In the genomic region with DNA sequence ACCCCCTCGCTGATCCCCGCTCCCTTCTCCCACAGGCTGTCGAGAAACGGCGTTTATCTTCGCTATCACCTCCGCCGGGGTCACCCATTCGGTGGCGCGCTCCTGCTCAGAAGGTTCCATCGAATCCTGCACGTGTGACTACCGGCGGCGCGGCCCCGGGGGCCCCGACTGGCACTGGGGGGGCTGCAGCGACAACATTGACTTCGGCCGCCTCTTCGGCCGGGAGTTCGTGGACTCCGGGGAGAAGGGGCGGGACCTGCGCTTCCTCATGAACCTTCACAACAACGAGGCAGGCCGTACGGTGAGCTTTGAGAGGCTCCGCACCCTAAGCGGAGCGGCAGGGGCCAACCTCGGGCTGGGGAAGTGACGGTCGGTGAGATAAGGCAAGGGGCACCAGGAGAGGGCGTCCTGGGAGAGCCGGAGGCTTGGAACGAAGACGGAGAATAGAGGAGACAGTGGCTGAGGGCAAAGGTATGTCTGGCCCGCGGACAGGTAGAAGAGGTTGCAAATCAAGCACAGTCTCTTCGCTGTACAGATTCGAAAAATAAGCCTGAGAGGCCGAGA, we compare ENCODE assay signal across 9 cellular contexts. TPM values are rescaled to one million over a fixed set of nuclear protein-coding genes. Genes with fewer than 3 reads are reported as not detected.
DNase-seq lines count a peak whose midpoint lies in the region; ATAC-seq and TF ChIP-seq lines count a peak whose summit lies in the region.
"Had no signal": no experiment of that assay in that cellular context is flagged by ENCODE, and none has a peak within 500 bp of the region (broad histone marks: within the 10 kb centered on the region; RNA-seq: fewer than 3 reads in every experiment).

No MANE protein-coding gene starts in this region.

- H3K27ac Mint-ChIP-seq in Caco-2 (ENCODE audit: unreplicated experiment) (no peak overlapping the region), chondrocyte (ENCODE audit: unreplicated experiment) (no peak overlapping the region)
- H3K27ac Mint-ChIP-seq in natural killer cell treated with Interleukin-12 subunit alpha and Interleukin-12 subunit beta and Interleukin-15 and Interleukin-18, amount 100 ng/mL, for 72 hours = peak overlapping the region in 1 of 2 donors; percentile 31

- H3K36me3 Mint-ChIP-seq in Caco-2 (ENCODE audit: insufficient read depth, unreplicated experiment) (peaks cover 23% of the 10 kb centered on the region), chondrocyte (ENCODE audit: low read depth) (peaks cover 2% of the 10 kb centered on the region)
- H3K36me3 Mint-ChIP-seq in natural killer cell treated with Interleukin-12 subunit alpha and Interleukin-12 subunit beta and Interleukin-15 and Interleukin-18, amount 100 ng/mL, for 72 hours = no peaks in the 10 kb centered on the region

- no peak for ATAC-seq in natural killer cell treated with Interleukin-12 subunit alpha and Interleukin-12 subunit beta and Interleukin-15 and Interleukin-18, amount 100 ng/mL, for 72 hours
- ATAC-seq in HG03045 (IDR thresholded peaks at IDR 0.05; ENCODE audit: unreplicated experiment) (no peak), omental fat pad (ENCODE audit: low FRiP score) (no peak)

- H3K36me3 ChIP-seq in Caco-2 (ENCODE audit: control insufficient read depth, insufficient read depth, low read length) = no peaks in the 10 kb centered on the region

- no peaks in the 10 kb centered on the region for H3K9me3 ChIP-seq in Caco-2

- H3K9me3 Mint-ChIP-seq in Caco-2 (ENCODE audit: unreplicated experiment) (no peaks in the 10 kb centered on the region), chondrocyte (ENCODE audit: low read depth) (no peaks in the 10 kb centered on the region)
- H3K9me3 Mint-ChIP-seq in natural killer cell treated with Interleukin-12 subunit alpha and Interleukin-12 subunit beta and Interleukin-15 and Interleukin-18, amount 100 ng/mL, for 72 hours = no peaks in the 10 kb centered on the region

- peak overlapping the region; percentile 48 for H3K4me3 ChIP-seq in Caco-2 (ENCODE audit: low read depth, low read length)

- H3K4me3 Mint-ChIP-seq in Caco-2 (ENCODE audit: unreplicated experiment) = peak overlapping the region; percentile 80
- peak overlapping the region; percentile 38 for H3K4me3 Mint-ChIP-seq in chondrocyte (ENCODE audit: unreplicated experiment)
- H3K4me3 Mint-ChIP-seq in natural killer cell treated with Interleukin-12 subunit alpha and Interleukin-12 subunit beta and Interleukin-15 and Interleukin-18, amount 100 ng/mL, for 72 hours = peak overlapping the region; percentile 87

- TF ChIP-seq CTCF in Caco-2 (IDR thresholded peaks at IDR 0.05; ENCODE audit: insufficient read depth in 1 of 2, low read depth in 1 of 2, low read length in 1 of 2, severe bottlenecking in 1 of 2, unreplicated experiment in 1 of 2) (peak; percentile 49), chondrocyte (IDR thresholded peaks at IDR 0.05) (no peak), RWPE1 (conservative IDR thresholded peaks at IDR 0.05; ENCODE audit: low read depth) (no peak), omental fat pad (IDR thresholded peaks at IDR 0.05) (no peak)

- H3K4me1 ChIP-seq in Caco-2 = peaks cover 23% of the 10 kb centered on the region

- intact Hi-C loops in Caco-2 (cut with micrococcal nuclease; ENCODE audit: unreplicated experiment) = loop anchor here (1.0 kb wide), 2 partner anchors 9 to 15 kb away; a partner anchor contains a TSS

- peaks cover 14% of the 10 kb centered on the region for H3K27me3 ChIP-seq in Caco-2 (replicated peaks; ENCODE audit: control insufficient read depth, insufficient read depth, low read length)

- no TSS peak for BruUV-seq in Caco-2 (replicated peaks; lab: Mats Ljungman, UMichigan)

- CTCF ChIA-PET in Caco-2 (lab: Charles Lee) = interaction anchor here (0.9 to 7.8 kb wide), 18 partner anchors 8 to 128 kb away, joined by 3 to 90 read pairs (median 5); a partner anchor contains a TSS
- CTCF ChIA-PET in RWPE1 (lab: Yijun Ruan, JAX) = interaction anchor here (0.5 to 4.3 kb wide), 8 partner anchors 8 to 950 kb away, joined by 3 to 30 read pairs (median 4); no protein-coding TSS in a partner anchor
- CTCF ChIA-PET in HEK293T (lab: Yijun Ruan, JAX) = interaction anchor here (5.0 kb wide), 1 partner anchor 8 kb away, joined by 49 read pairs; no protein-coding TSS in a partner anchor

- H3K4me1 Mint-ChIP-seq in Caco-2 (ENCODE audit: low read depth, unreplicated experiment) = peaks cover 17% of the 10 kb centered on the region
- peaks cover 53% of the 10 kb centered on the region for H3K4me1 Mint-ChIP-seq in chondrocyte (ENCODE audit: low read depth)
- peaks cover 43 to 44% of the 10 kb centered on the region in 2 donors for H3K4me1 Mint-ChIP-seq in natural killer cell treated with Interleukin-12 subunit alpha and Interleukin-12 subunit beta and Interleukin-15 and Interleukin-18, amount 100 ng/mL, for 72 hours (ENCODE audit: low read depth in 2 of 2)

- POLR2A ChIA-PET in Caco-2 (lab: Charles Lee) = no interaction called here
- POLR2A ChIA-PET in RWPE1 (lab: Yijun Ruan, JAX; ENCODE audit: low non-redundant PET) = interaction anchor here (0.5 kb wide), 1 partner anchor 52 kb away, joined by 3 read pairs; no protein-coding TSS in a partner anchor
- POLR2A ChIA-PET in HEK293T (lab: Yijun Ruan, JAX) = no interaction called here

- H3K27me3 Mint-ChIP-seq in Caco-2 (ENCODE audit: insufficient read depth, unreplicated experiment) (peaks cover 29% of the 10 kb centered on the region), chondrocyte (ENCODE audit: low read depth) (peaks cover 79% of the 10 kb centered on the region)
- H3K27me3 Mint-ChIP-seq in natural killer cell treated with Interleukin-12 subunit alpha and Interleukin-12 subunit beta and Interleukin-15 and Interleukin-18, amount 100 ng/mL, for 72 hours = peaks cover 26 to 49% of the 10 kb centered on the region in 2 donors

- H3K27ac ChIP-seq in RWPE1 = no peak overlapping the region

- DNase-seq in Caco-2 (peak; percentile 82 to 84), NCI-H526 (lab: John Stamatoyannopoulos, UW) (peak; percentile 25 to 62), chondrocyte (ENCODE audit: low spot score) (no peak), RWPE1 (ENCODE audit: low spot score) (no peak), HEK293T (ENCODE audit: extremely low spot score) (no peak), omental fat pad (ENCODE audit: low spot score) (no peak)
- no peak for DNase-seq in natural killer cell treated with Interleukin-12 subunit alpha and Interleukin-12 subunit beta and Interleukin-15 and Interleukin-18, amount 100 ng/mL, for 72 hours (ENCODE audit: low spot score)

TF ChIP-seq in HEK293T, 16 proteins besides CTCF, POLR2A, EP300 and RAD21:
- TF ChIP-seq BHLHE40 (IDR thresholded peaks at IDR 0.05; ENCODE audit: borderline replicate concordance) = no peak
- no peak for TF ChIP-seq FOXK2 (IDR thresholded peaks at IDR 0.05)
- TF ChIP-seq, protein P1, sequence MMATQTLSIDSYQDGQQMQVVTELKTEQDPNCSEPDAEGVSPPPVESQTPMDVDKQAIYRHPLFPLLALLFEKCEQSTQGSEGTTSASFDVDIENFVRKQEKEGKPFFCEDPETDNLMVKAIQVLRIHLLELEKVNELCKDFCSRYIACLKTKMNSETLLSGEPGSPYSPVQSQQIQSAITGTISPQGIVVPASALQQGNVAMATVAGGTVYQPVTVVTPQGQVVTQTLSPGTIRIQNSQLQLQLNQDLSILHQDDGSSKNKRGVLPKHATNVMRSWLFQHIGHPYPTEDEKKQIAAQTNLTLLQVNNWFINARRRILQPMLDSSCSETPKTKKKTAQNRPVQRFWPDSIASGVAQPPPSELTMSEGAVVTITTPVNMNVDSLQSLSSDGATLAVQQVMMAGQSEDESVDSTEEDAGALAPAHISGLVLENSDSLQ (IDR thresholded peaks at IDR 0.05) = no peak
- TF ChIP-seq SUZ12 (IDR thresholded peaks at IDR 0.05) = no peak
- no peak for TF ChIP-seq FOXA1 (IDR thresholded peaks at IDR 0.05)
- no peak for TF ChIP-seq ARNT (IDR thresholded peaks at IDR 0.05)
- no peak for TF ChIP-seq ZNF384 (IDR thresholded peaks at IDR 0.05)
- TF ChIP-seq FOXM1 (IDR thresholded peaks at IDR 0.05; ENCODE audit: borderline replicate concordance) = no peak
- TF ChIP-seq ELF4 (IDR thresholded peaks at IDR 0.05) = no peak
- no peak for TF ChIP-seq NFRKB (IDR thresholded peaks at IDR 0.05)
- no peak for TF ChIP-seq HDGF (IDR thresholded peaks at IDR 0.05; ENCODE audit: borderline replicate concordance)
- TF ChIP-seq L3MBTL2 (conservative IDR thresholded peaks at IDR 0.05) = no peak
- no peak for TF ChIP-seq TARDBP (IDR thresholded peaks at IDR 0.05)
- no peak for TF ChIP-seq SP1 (IDR thresholded peaks at IDR 0.05)
- TF ChIP-seq CTBP1 (IDR thresholded peaks at IDR 0.05; ENCODE audit: borderline replicate concordance) = no peak
- TF ChIP-seq LEF1 (IDR thresholded peaks at IDR 0.05; ENCODE audit: borderline replicate concordance) = no peak

RNA-seq across cellular contexts. Expression of a gene that starts 2.3 kb away (rescaled TPM):
- total RNA-seq in Caco-2 (2022) (0.63 TPM in 1 of 2 replicates, not detected in the other), chondrocyte (not detected in 3 replicates), omental fat pad (under 1 TPM in 1 of 4 donors, not detected in 3; 0.60 TPM)
- total RNA-seq in natural killer cell treated with Interleukin-12 subunit alpha and Interleukin-12 subunit beta and Interleukin-15 and Interleukin-18, amount 100 ng/mL, for 72 hours = not detected
- total RNA-seq: subcutaneous adipose tissue had no signal

RNA-seq across cellular contexts. Expression of a gene that starts 8.9 kb away (rescaled TPM):
- 4.2 and 4.4 TPM in 2 replicates for total RNA-seq in Caco-2 (2022)
- total RNA-seq in chondrocyte = 0.25 to 0.39 TPM in 2 of 3 replicates, not detected in the other
- total RNA-seq in natural killer cell treated with Interleukin-12 subunit alpha and Interleukin-12 subunit beta and Interleukin-15 and Interleukin-18, amount 100 ng/mL, for 72 hours = under 1 TPM in 1 of 2 donors, not detected in 1; 0.50 TPM
- 1 to 10 TPM in 1 of 4 donors, under 1 TPM in 3; 0.36 to 2.5 (median 0.56) TPM for total RNA-seq in omental fat pad

RNA-seq across cellular contexts. Expression of a gene that starts 18.7 kb away (rescaled TPM):
- total RNA-seq in Caco-2 (2022) (1.7 and 1.9 TPM in 2 replicates), chondrocyte (0.10 to 0.74 TPM (median 0.72 TPM) in 3 replicates), omental fat pad (under 1 TPM in 2 of 4 donors, not detected in 2; 0.12 to 0.65 TPM)
- total RNA-seq in natural killer cell treated with Interleukin-12 subunit alpha and Interleukin-12 subunit beta and Interleukin-15 and Interleukin-18, amount 100 ng/mL, for 72 hours = 1 to 10 TPM in 1 of 2 donors, under 1 TPM in 1; 0.48 to 1.1 TPM
- total RNA-seq: subcutaneous adipose tissue had no signal

RNA-seq across cellular contexts. Expression of a gene that starts 23.2 kb away (rescaled TPM):
- total RNA-seq in Caco-2 (2022) (249 and 257 TPM in 2 replicates), chondrocyte (116 to 128 TPM (median 126 TPM) in 3 replicates), omental fat pad (10 to 100 TPM; 57.1 to 91.5 (median 68.3) TPM)
- total RNA-seq in natural killer cell treated with Interleukin-12 subunit alpha and Interleukin-12 subunit beta and Interleukin-15 and Interleukin-18, amount 100 ng/mL, for 72 hours = 100 to 1,000 TPM; 125 to 156 TPM

RNA-seq across cellular contexts. Expression of a gene that starts 38.1 kb away (rescaled TPM):
- 60.3 and 61.4 TPM in 2 replicates for total RNA-seq in Caco-2 (2022)
- 61.5 to 77.1 TPM (median 61.7 TPM) in 3 replicates for total RNA-seq in chondrocyte
- 10 to 100 TPM; 63.4 to 70.3 TPM for total RNA-seq in natural killer cell treated with Interleukin-12 subunit alpha and Interleukin-12 subunit beta and Interleukin-15 and Interleukin-18, amount 100 ng/mL, for 72 hours
- 10 to 100 TPM; 40.0 to 64.2 (median 54.4) TPM for total RNA-seq in omental fat pad

Comparison
In these comparisons a context has a peak if more than half of its experiments do, and no peak if none do; other contexts are left out.
1. DNase-seq: peak in Caco-2 (2 of 2) and NCI-H526 (2 of 2); none in chondrocyte (single experiment), natural killer cell treated with Interleukin-12 subunit alpha and Interleukin-12 subunit beta and Interleukin-15 and Interleukin-18, amount 100 ng/mL, for 72 hours (single experiment), RWPE1 (single experiment), HEK293T (single experiment) and omental fat pad (single experiment).
2. CTCF ChIP-seq: peak in Caco-2 (2 of 2); none in chondrocyte (single experiment), RWPE1 (single experiment) and omental fat pad (0 of 3).
3. Peak in every context shown above with its lines, with median percentiles within 50 percentile points of each other: H3K4me3 Mint-ChIP-seq.